Comparison of ENCODE assay signal across 10 cellular contexts in the genomic region with DNA sequence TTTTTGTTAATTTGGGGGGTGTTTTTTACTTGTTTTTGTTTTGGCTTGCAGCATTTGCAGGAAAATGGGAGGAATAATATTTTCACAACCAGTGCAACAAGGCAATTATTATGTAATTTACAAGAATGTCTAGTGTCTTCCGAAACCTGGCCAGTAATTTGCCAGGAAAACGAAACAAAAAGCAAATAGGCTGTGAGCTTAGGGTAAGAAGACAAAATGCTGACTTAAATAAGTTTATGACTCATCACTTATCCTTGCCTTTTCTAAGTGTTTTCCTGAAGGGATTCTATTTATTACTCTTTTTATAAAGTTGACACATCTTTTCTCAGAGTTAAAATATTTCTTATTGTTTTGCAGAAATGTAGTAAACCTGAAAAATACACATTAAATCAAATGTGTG. TPM values are rescaled to one million over a fixed set of nuclear protein-coding genes. Genes with fewer than 3 reads are reported as not detected.
DNase-seq lines count a peak whose midpoint lies in the region; ATAC-seq and TF ChIP-seq lines count a peak whose summit lies in the region.
"Had no signal": no experiment of that assay in that cellular context is flagged by ENCODE, and none has a peak within 500 bp of the region (broad histone marks: within the 10 kb centered on the region; RNA-seq: fewer than 3 reads in every experiment).

No MANE protein-coding gene starts in this region.

- no peak overlapping the region for H3K27ac Mint-ChIP-seq in natural killer cell
- no peak overlapping the region for H3K27ac Mint-ChIP-seq in stimulated activated memory B cell treated with anti-CD40 and anti-IgM and Interleukin-4, amounts not matched to agents 10 μg/mL and 1 μg/mL and 100 μg/mL, for 72 hours

- H3K36me3 ChIP-seq in WERI-Rb-1, result no peaks in the 10 kb centered on the region; the same call in 1 of the 2 replicates

- H3K27ac ChIP-seq in WERI-Rb-1, result no peak overlapping the region
- H3K27ac ChIP-seq: HL-60 had no signal

- H3K4me3 Mint-ChIP-seq in natural killer cell, result no peak overlapping the region
- H3K4me3 Mint-ChIP-seq in stimulated activated memory B cell treated with anti-CD40 and anti-IgM and Interleukin-4, amounts not matched to agents 10 μg/mL and 1 μg/mL and 100 μg/mL, for 72 hours, result no peak overlapping the region

- H3K36me3 Mint-ChIP-seq in natural killer cell, result peaks cover 17% of the 10 kb centered on the region
- H3K36me3 Mint-ChIP-seq in stimulated activated memory B cell treated with anti-CD40 and anti-IgM and Interleukin-4, amounts not matched to agents 10 μg/mL and 1 μg/mL and 100 μg/mL, for 72 hours, result no peaks in the 10 kb centered on the region

- intact Hi-C loops in natural killer cell (cut with micrococcal nuclease), result no loop called here

- peak; percentile 2 for DNase-seq in MV-4-11 (lab: John Stamatoyannopoulos, UW)
- DNase-seq in epidermal melanocyte (ENCODE audit: insufficient read length, low spot score), result peak; percentile 19
- peak; percentile 36 for DNase-seq in retinal pigment epithelial cell (ENCODE audit: low read depth)
- no peak for DNase-seq in NCI-H446 (lab: John Stamatoyannopoulos, UW)
- DNase-seq in natural killer cell, result no peak
- DNase-seq in WERI-Rb-1, result no peak
- DNase-seq: central memory CD4-positive, alpha-beta T cell had no signal

- TF ChIP-seq CTCF in retinal pigment epithelial cell (conservative IDR thresholded peaks at IDR 0.05; ENCODE audit: low read depth, low read length) (no peak), natural killer cell (IDR thresholded peaks at IDR 0.05) (no peak), WERI-Rb-1 (IDR thresholded peaks at IDR 0.05; ENCODE audit: low read depth, low read length) (no peak)

- no peaks in the 10 kb centered on the region for H3K27me3 ChIP-seq in WERI-Rb-1 (ENCODE audit: insufficient read depth, low read depth, severe bottlenecking)

- H3K9me3 ChIP-seq in WERI-Rb-1 (ENCODE audit: severe bottlenecking), result peaks cover 13% of the 10 kb centered on the region

- no peaks in the 10 kb centered on the region for H3K4me1 Mint-ChIP-seq in natural killer cell
- H3K4me1 Mint-ChIP-seq in stimulated activated memory B cell treated with anti-CD40 and anti-IgM and Interleukin-4, amounts not matched to agents 10 μg/mL and 1 μg/mL and 100 μg/mL, for 72 hours, result no peaks in the 10 kb centered on the region

- peaks cover 11 to 13% of the 10 kb centered on the region in 2 donors for H3K9me3 Mint-ChIP-seq in natural killer cell
- peaks cover 8% of the 10 kb centered on the region for H3K9me3 Mint-ChIP-seq in stimulated activated memory B cell treated with anti-CD40 and anti-IgM and Interleukin-4, amounts not matched to agents 10 μg/mL and 1 μg/mL and 100 μg/mL, for 72 hours

- H3K4me3 ChIP-seq in retinal pigment epithelial cell (ENCODE audit: low read length) (no peak overlapping the region), WERI-Rb-1 (ENCODE audit: low read depth, low read length) (no peak overlapping the region)

- H3K27me3 Mint-ChIP-seq in natural killer cell (ENCODE audit: low read depth in 2 of 2), result no peaks in the 10 kb centered on the region
- H3K27me3 Mint-ChIP-seq in stimulated activated memory B cell treated with anti-CD40 and anti-IgM and Interleukin-4, amounts not matched to agents 10 μg/mL and 1 μg/mL and 100 μg/mL, for 72 hours, result no peaks in the 10 kb centered on the region

- ATAC-seq in GM18907 (IDR thresholded peaks at IDR 0.05; ENCODE audit: unreplicated experiment) (peak; percentile 79), natural killer cell (no peak)
- ATAC-seq in stimulated activated memory B cell treated with anti-CD40 and anti-IgM and Interleukin-4, amounts not matched to agents 10 μg/mL and 1 μg/mL and 100 μg/mL, for 72 hours, result no peak

RNA-seq across cellular contexts. Expression of a gene that starts 49.8 kb away (rescaled TPM):
- not detected for total RNA-seq in natural killer cell

Comparison
In these comparisons a context has a peak if more than half of its experiments do, and no peak if none do; other contexts are left out.
1. DNase-seq: peak in MV-4-11 (single experiment), epidermal melanocyte (single experiment) and retinal pigment epithelial cell (single experiment); none in NCI-H446 (0 of 2), natural killer cell (single experiment) and WERI-Rb-1 (single experiment).